Comparison of ENCODE assay signal across 23 cellular contexts in genomic region chr7:158404031-158404761, GRCh38.
DNase-seq lines count a peak whose midpoint lies in the region; ATAC-seq, FAIRE-seq and TF ChIP-seq lines count a peak whose summit lies in the region.
"Had no signal": no experiment of that assay in that cellular context is flagged by ENCODE, and none has a peak within 500 bp of the region (broad histone marks: within the 10 kb centered on the region; RNA-seq: fewer than 3 reads in every experiment).

No MANE protein-coding gene starts in this region.

- H2BK5ac ChIP-seq in H1 (ENCODE audit: low read depth, low read length) = 0 out of 2 replicates have a peak overlapping the region, but pooled peaks have one; percentile 1

- H3K27ac Mint-ChIP-seq in natural killer cell treated with Interleukin-12 subunit alpha and Interleukin-12 subunit beta and Interleukin-15 and Interleukin-18, amount 100 ng/mL, for 72 hours = no peak overlapping the region
- H3K27ac Mint-ChIP-seq in natural killer cell (no peak overlapping the region), nephron progenitor cell (peak overlapping the region; percentile 38)
- H3K27ac Mint-ChIP-seq: B cell, CD14-positive monocyte, IgD-negative memory B cell had no signal

- no peaks in the 10 kb centered on the region for H3K36me3 Mint-ChIP-seq in natural killer cell treated with Interleukin-12 subunit alpha and Interleukin-12 subunit beta and Interleukin-15 and Interleukin-18, amount 100 ng/mL, for 72 hours
- H3K36me3 Mint-ChIP-seq in natural killer cell = no peaks in the 10 kb centered on the region
- no peaks in the 10 kb centered on the region for H3K36me3 Mint-ChIP-seq in nephron progenitor cell (ENCODE audit: low read depth)
- H3K36me3 Mint-ChIP-seq: CD14-positive monocyte, IgD-negative memory B cell had no signal

- H3K9ac ChIP-seq in H1 (replicated peaks in 1 of 4; ENCODE audit: extremely low read depth in 1 of 4, low read depth in 3 of 4, low read length in 3 of 4) = no peak overlapping the region

- no peak overlapping the region for H2BK20ac ChIP-seq in H1 (ENCODE audit: low read length)

- no peak overlapping the region for H3K4me3 Mint-ChIP-seq in natural killer cell treated with Interleukin-12 subunit alpha and Interleukin-12 subunit beta and Interleukin-15 and Interleukin-18, amount 100 ng/mL, for 72 hours
- H3K4me3 Mint-ChIP-seq in natural killer cell (no peak overlapping the region), nephron progenitor cell (no peak overlapping the region)
- H3K4me3 Mint-ChIP-seq: B cell, CD14-positive monocyte, IgD-negative memory B cell had no signal

- no peaks in the 10 kb centered on the region for H3K79me1 ChIP-seq in H1 (ENCODE audit: low read depth, low read length)

- no peak overlapping the region for H4K5ac ChIP-seq in H1 (ENCODE audit: insufficient read length, low read depth, low read length)

- FAIRE-seq in H1 (lab: Jason Lieb, UNC) = no peak
- FAIRE-seq: A204.1, G401.6, GM12892, RCC 7860 had no signal

- TF ChIP-seq POLR2A in H1 (IDR thresholded peaks at IDR 0.05; ENCODE audit: control extremely low read depth in 1 of 2, low read depth in 2 of 2, low read length in 2 of 2) = no peak

- H3K4me3 ChIP-seq in H1 (ENCODE audit: extremely low read depth in 1 of 4, insufficient read depth in 2 of 4, low read depth in 3 of 4, low read length in 4 of 4) = no peak overlapping the region

- H3K9me3 ChIP-seq in H1 (ENCODE audit: insufficient read depth in 2 of 2, low read depth in 1 of 2, low read length in 1 of 2) = peaks cover 0 to 3% of the 10 kb centered on the region in 2 experiments; a peak in 2 of 4 replicates

- no peak overlapping the region for H3K14ac ChIP-seq in H1 (ENCODE audit: insufficient read length)

- no peak overlapping the region for H4K8ac ChIP-seq in H1 (ENCODE audit: extremely low read depth, insufficient read depth, low read length)

- no peak overlapping the region for H3K18ac ChIP-seq in H1 (ENCODE audit: extremely low read depth, low read length)

- no peak overlapping the region for H2AFZ ChIP-seq in H1 (ENCODE audit: low read length)

- no peak overlapping the region for H3K4ac ChIP-seq in H1 (replicated peaks; ENCODE audit: insufficient read length, low read depth, low read length)

- H3K27me3 Mint-ChIP-seq in natural killer cell treated with Interleukin-12 subunit alpha and Interleukin-12 subunit beta and Interleukin-15 and Interleukin-18, amount 100 ng/mL, for 72 hours = no peaks in the 10 kb centered on the region
- H3K27me3 Mint-ChIP-seq in natural killer cell (ENCODE audit: low read depth in 2 of 2) (peaks cover 0 to 3% of the 10 kb centered on the region in 2 donors), nephron progenitor cell (ENCODE audit: low read depth, poor library complexity) (peaks cover 10% of the 10 kb centered on the region)
- H3K27me3 Mint-ChIP-seq: B cell had no signal

- no peaks in the 10 kb centered on the region for H3K79me2 ChIP-seq in H1 (ENCODE audit: control insufficient read depth in 1 of 2, insufficient read depth in 2 of 2, low read length in 2 of 2)

- H3K4me2 ChIP-seq in H1 (ENCODE audit: insufficient read depth in 1 of 2, low read depth in 2 of 2, low read length in 2 of 2) = no peak overlapping the region

- TF ChIP-seq RAD21 in H1 (IDR thresholded peaks at IDR 0.05 in 1 of 2, conservative IDR thresholded peaks at IDR 0.05 in 1 of 2; ENCODE audit: low read depth in 2 of 2, low read length in 2 of 2) = no peak

- no peak overlapping the region for H2AK5ac ChIP-seq in H1 (ENCODE audit: low read depth, low read length)

- H3K27me3 ChIP-seq in H1 (replicated peaks in 1 of 4; ENCODE audit: control insufficient read depth in 3 of 4, extremely low read depth in 1 of 4, insufficient read depth in 3 of 4, low read length in 3 of 4) = no peaks in the 10 kb centered on the region

- H4K20me1 ChIP-seq in H1 (replicated peaks in 1 of 2; ENCODE audit: control insufficient read depth in 1 of 2, insufficient read depth in 2 of 2, low read length in 2 of 2) = no peaks in the 10 kb centered on the region

- H4K91ac ChIP-seq in H1 (replicated peaks; ENCODE audit: insufficient read length, low read length) = no peak overlapping the region

- ATAC-seq in natural killer cell treated with Interleukin-12 subunit alpha and Interleukin-12 subunit beta and Interleukin-15 and Interleukin-18, amount 100 ng/mL, for 72 hours = no peak
- ATAC-seq in natural killer cell = no peak

- H3K23me2 ChIP-seq in H1 (ENCODE audit: low read depth, low read length) = no peaks in the 10 kb centered on the region

- TF ChIP-seq CTCF in natural killer cell (IDR thresholded peaks at IDR 0.05) (no peak), H1 (IDR thresholded peaks at IDR 0.05; ENCODE audit: control extremely low read depth in 1 of 3, insufficient read depth in 1 of 3, low read depth in 1 of 3, low read length in 3 of 3) (no peak), nephron progenitor cell (IDR thresholded peaks at IDR 0.05) (no peak)

- H2BK12ac ChIP-seq in H1 (ENCODE audit: low read depth, low read length) = no peak overlapping the region

- H2BK120ac ChIP-seq in H1 (replicated peaks; ENCODE audit: low read depth, low read length) = no peak overlapping the region

- H3K9me3 Mint-ChIP-seq in natural killer cell treated with Interleukin-12 subunit alpha and Interleukin-12 subunit beta and Interleukin-15 and Interleukin-18, amount 100 ng/mL, for 72 hours = no peaks in the 10 kb centered on the region
- no peaks in the 10 kb centered on the region for H3K9me3 Mint-ChIP-seq in natural killer cell
- peaks cover 5% of the 10 kb centered on the region for H3K9me3 Mint-ChIP-seq in nephron progenitor cell

- peak; percentile 34 for DNase-seq in natural killer cell treated with Interleukin-12 subunit alpha and Interleukin-12 subunit beta and Interleukin-15 and Interleukin-18, amount 100 ng/mL, for 72 hours (ENCODE audit: low spot score)
- DNase-seq in natural killer cell (no peak), H1 (ENCODE audit: low read depth in 1 of 2, low spot score in 2 of 2) (no peak), nephron progenitor cell (no peak), NCI-H526 (lab: John Stamatoyannopoulos, UW) (no peak), germinal center (ENCODE audit: low spot score) (no peak)
- DNase-seq in activated naive CD4-positive, alpha-beta T cell treated with Interleukin-2 at 50 U/mL for 16 hours = no peak
- DNase-seq: GOT3, MV-4-11, NCI-H1105 treated with DMSO at 0.1 percent for 48 hours, NCI-H2029 treated with DMSO at 0.1 percent for 48 hours, NCI-H226, NCI-H510A treated with DMSO at 0.1 percent for 48 hours, NCI-H82, OCI-M1, Right ventricle myocardium superior had no signal

- CTCF ChIA-PET in H1 (lab: Charles Lee; ENCODE audit: partially characterized antibody) = interaction anchor here (1.1 to 1.4 kb wide), 3 partner anchors 8 to 49 kb away, joined by 5 to 7 read pairs (median 7); no protein-coding TSS in a partner anchor

- POLR2A ChIA-PET in H1 (lab: Charles Lee; ENCODE audit: partially characterized antibody) = no interaction called here

- no peaks in the 10 kb centered on the region for H3K36me3 ChIP-seq in H1 (ENCODE audit: control insufficient read depth in 2 of 4, insufficient read depth in 4 of 4, low read length in 3 of 4)

- H3K23ac ChIP-seq in H1 (ENCODE audit: insufficient read length) = no peak overlapping the region

- WGBS in H1 (ENCODE audit: extremely low coverage in 1 of 2, insufficient coverage in 1 of 2, insufficient read length in 1 of 2, insufficient replicate concordance in 2 of 2, low coverage in 1 of 2, low lambda C conversion rate in 2 of 2, missing lambda C conversion rate in 1 of 2), 2 experiments = 92% methylated on average over 16 of the region's 23 CpGs; no CpG with 5 or more reads in 1 of the 2 experiments

- no peaks in the 10 kb centered on the region for H3K4me1 Mint-ChIP-seq in natural killer cell treated with Interleukin-12 subunit alpha and Interleukin-12 subunit beta and Interleukin-15 and Interleukin-18, amount 100 ng/mL, for 72 hours (ENCODE audit: low read depth in 2 of 2)
- no peaks in the 10 kb centered on the region for H3K4me1 Mint-ChIP-seq in natural killer cell
- peaks cover 37% of the 10 kb centered on the region for H3K4me1 Mint-ChIP-seq in nephron progenitor cell
- H3K4me1 Mint-ChIP-seq: B cell, CD14-positive monocyte had no signal

- H2BK15ac ChIP-seq in H1 (ENCODE audit: low read length) = 0 out of 2 replicates have a peak overlapping the region, but pooled peaks have one; percentile 6

- H3K4me1 ChIP-seq in H1 (replicated peaks in 1 of 4; ENCODE audit: control insufficient read depth in 3 of 4, insufficient read depth in 4 of 4, low read length in 3 of 4) = peaks cover 0 to 4% (median 3%) of the 10 kb centered on the region in 4 experiments; a peak in 2 of 7 replicates

- H3K56ac ChIP-seq in H1 (replicated peaks; ENCODE audit: insufficient read length, low read depth, low read length) = no peak overlapping the region

- H3K27ac ChIP-seq in H1 (ENCODE audit: low read depth, low read length) = no peak overlapping the region

- TF ChIP-seq EP300 in H1 (IDR thresholded peaks at IDR 0.05; ENCODE audit: borderline replicate concordance in 1 of 2, low read depth in 2 of 2, low read length in 2 of 2) = no peak

- intact Hi-C loops in natural killer cell (cut with micrococcal nuclease) = no loop called here

TF ChIP-seq in H1, 55 proteins besides CTCF, POLR2A, EP300 and RAD21:
- no peak for TF ChIP-seq TAF1 (IDR thresholded peaks at IDR 0.05; ENCODE audit: low read depth, low read length)
- no peak for TF ChIP-seq CHD2 (IDR thresholded peaks at IDR 0.05; ENCODE audit: low read length)
- TF ChIP-seq KDM4A (IDR thresholded peaks at IDR 0.05; ENCODE audit: low read depth, low read length, severe bottlenecking) = no peak
- no peak for TF ChIP-seq SIN3A (conservative IDR thresholded peaks at IDR 0.05 in 1 of 2, IDR thresholded peaks at IDR 0.05 in 1 of 2; ENCODE audit: low read depth in 1 of 2, low read length in 2 of 2)
- no peak for TF ChIP-seq GTF2F1 (IDR thresholded peaks at IDR 0.05; ENCODE audit: borderline replicate concordance, low read depth, low read length)
- no peak for TF ChIP-seq CBX8 (IDR thresholded peaks at IDR 0.05; ENCODE audit: borderline replicate concordance, low read depth, low read length)
- no peak for TF ChIP-seq NANOG (IDR thresholded peaks at IDR 0.05; ENCODE audit: insufficient read depth, low read depth, low read length, poor library complexity, severe bottlenecking)
